Comparison of ENCODE assay signal across 16 cellular contexts in the genomic region with DNA sequence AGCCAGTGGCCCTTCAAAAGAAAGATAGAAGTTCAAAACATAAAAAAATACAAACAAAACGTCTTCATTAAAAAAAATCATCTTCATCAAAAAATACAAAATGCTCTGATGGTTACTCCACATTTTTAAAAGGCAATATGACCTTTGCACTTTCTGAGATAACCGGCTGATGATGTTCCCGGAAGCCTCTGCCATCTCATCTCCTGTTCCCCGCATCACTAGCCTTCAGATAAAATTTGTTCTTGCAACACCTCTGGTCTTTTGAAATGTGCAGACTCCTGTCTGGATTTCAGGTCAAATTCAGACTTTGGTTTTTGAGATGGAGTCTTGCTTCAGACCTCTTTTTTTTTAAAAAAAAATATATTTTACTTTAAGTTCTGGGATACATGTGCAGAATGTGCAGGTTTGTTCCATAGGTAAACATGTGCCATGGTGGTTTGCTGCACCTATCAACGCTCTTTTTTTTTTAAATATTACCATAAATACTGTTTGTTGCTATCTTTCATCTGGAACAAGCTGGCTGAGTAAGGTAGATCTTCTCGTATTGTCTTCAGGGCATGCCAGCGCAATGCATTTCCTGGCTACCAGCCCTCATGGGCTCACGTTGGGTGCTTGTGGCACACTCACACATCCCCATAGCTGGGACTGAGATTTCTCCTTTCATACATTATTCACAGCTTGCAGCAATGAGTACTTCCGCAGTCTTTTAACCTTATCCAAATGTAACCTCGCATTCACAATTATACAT.
"Had no signal": no experiment of that assay in that cellular context is flagged by ENCODE, and none has a peak within 500 bp of the region (broad histone marks: within the 10 kb centered on the region; RNA-seq: fewer than 3 reads in every experiment).

No MANE protein-coding gene starts in this region.

- H3K27me3 Mint-ChIP-seq: activated CD4-positive, alpha-beta memory T cell treated with anti-CD3 and anti-CD28 coated beads for 36 hours; activated CD8-positive, alpha-beta memory T cell treated with anti-CD3 and anti-CD28 coated beads, Interleukin-2, amount 10 ng/mL, durations not matched to agents 7 days and 5 days; activated naive CD4-positive, alpha-beta T cell treated with anti-CD3 and anti-CD28 coated beads, Interleukin-2, amount 10 ng/mL, durations not matched to agents 7 days and 5 days; T-cell had no signal

- H3K36me3 Mint-ChIP-seq: activated CD4-positive, alpha-beta memory T cell treated with anti-CD3 and anti-CD28 coated beads for 36 hours; activated CD8-positive, alpha-beta memory T cell treated with anti-CD3 and anti-CD28 coated beads, Interleukin-2, amount 10 ng/mL, durations not matched to agents 7 days and 5 days; activated naive CD4-positive, alpha-beta T cell treated with anti-CD3 and anti-CD28 coated beads, Interleukin-2, amount 10 ng/mL, durations not matched to agents 7 days and 5 days; naive B cell; stimulated activated memory B cell treated with anti-CD40 and anti-IgM and Interleukin-4, amounts not matched to agents 10 μg/mL and 1 μg/mL and 100 μg/mL, for 72 hours; T-cell had no signal

- H3K9me3 Mint-ChIP-seq: activated CD4-positive, alpha-beta memory T cell treated with anti-CD3 and anti-CD28 coated beads for 36 hours had no signal

- H3K4me1 Mint-ChIP-seq: activated CD8-positive, alpha-beta memory T cell treated with anti-CD3 and anti-CD28 coated beads, Interleukin-2, amount 10 ng/mL, durations not matched to agents 7 days and 5 days; activated naive CD4-positive, alpha-beta T cell treated with anti-CD3 and anti-CD28 coated beads, Interleukin-2, amount 10 ng/mL, durations not matched to agents 7 days and 5 days; stimulated activated memory B cell treated with anti-CD40 and anti-IgM and Interleukin-4, amounts not matched to agents 10 μg/mL and 1 μg/mL and 100 μg/mL, for 72 hours; T-cell had no signal

- H3K4me3 Mint-ChIP-seq: activated CD4-positive, alpha-beta memory T cell treated with anti-CD3 and anti-CD28 coated beads for 36 hours; activated CD8-positive, alpha-beta memory T cell treated with anti-CD3 and anti-CD28 coated beads, Interleukin-2, amount 10 ng/mL, durations not matched to agents 7 days and 5 days; activated naive CD4-positive, alpha-beta T cell treated with anti-CD3 and anti-CD28 coated beads, Interleukin-2, amount 10 ng/mL, durations not matched to agents 7 days and 5 days; naive B cell; stimulated activated memory B cell treated with anti-CD40 and anti-IgM and Interleukin-4, amounts not matched to agents 10 μg/mL and 1 μg/mL and 100 μg/mL, for 72 hours; T-cell had no signal

- DNase-seq: activated CD4-positive, alpha-beta memory T cell treated with anti-CD3 and anti-CD28 coated beads for 36 hours; activated CD8-positive, alpha-beta memory T cell treated with anti-CD3 and anti-CD28 coated beads, Interleukin-2, amount 10 ng/mL, durations not matched to agents 7 days and 5 days; activated naive CD4-positive, alpha-beta T cell treated with anti-CD3 and anti-CD28 coated beads, Interleukin-2, amount 10 ng/mL, durations not matched to agents 7 days and 5 days; activated T-cell treated with anti-CD3 and anti-CD28 coated beads, Interleukin-2, amount 50 U/mL, for 1 hour; caudate nucleus; colonic mucosa; mammary epithelial cell; naive B cell; T-cell; T-helper 9 cell had no signal

- H3K27ac Mint-ChIP-seq: activated CD4-positive, alpha-beta memory T cell treated with anti-CD3 and anti-CD28 coated beads for 36 hours; activated CD8-positive, alpha-beta memory T cell treated with anti-CD3 and anti-CD28 coated beads, Interleukin-2, amount 10 ng/mL, durations not matched to agents 7 days and 5 days; activated naive CD4-positive, alpha-beta T cell treated with anti-CD3 and anti-CD28 coated beads, Interleukin-2, amount 10 ng/mL, durations not matched to agents 7 days and 5 days; activated T-helper 2 cell treated with anti-CD3 and anti-CD28 coated beads, Interferon-gamma antibody, Interleukin-2, Interleukin-4, amounts not matched to agents 10 μg/mL and 5 μg/mL and 100 μg/mL, durations not matched to agents 14 hours and 24 hours and 36 hours; naive B cell; stimulated activated memory B cell treated with anti-CD40 and anti-IgM and Interleukin-4, amounts not matched to agents 10 μg/mL and 1 μg/mL and 100 μg/mL, for 72 hours; T-cell had no signal

- H3K4me3 ChIP-seq: colonic mucosa, esophagus muscularis mucosa, tibial nerve, vagina had no signal

- H3K27ac ChIP-seq: colonic mucosa, esophagus muscularis mucosa, neutrophil, tibial nerve, vagina had no signal

- H3K4me1 ChIP-seq: colonic mucosa, tibial nerve had no signal

- H3K9me3 ChIP-seq: colonic mucosa, esophagus muscularis mucosa, neutrophil, tibial nerve, vagina had no signal

- ATAC-seq: activated CD8-positive, alpha-beta memory T cell treated with anti-CD3 and anti-CD28 coated beads, Interleukin-2, amount 10 ng/mL, durations not matched to agents 7 days and 5 days; stimulated activated memory B cell treated with anti-CD40 and anti-IgM and Interleukin-4, amounts not matched to agents 10 μg/mL and 1 μg/mL and 100 μg/mL, for 72 hours; T-cell had no signal

- H3K27me3 ChIP-seq: colonic mucosa, esophagus muscularis mucosa, neutrophil, tibial nerve, vagina had no signal

- H3K36me3 ChIP-seq: colonic mucosa, esophagus muscularis mucosa, neutrophil, tibial nerve, vagina had no signal
